1 cellular context compared by ENCODE assay signal in genomic region chr19:42295831-42296525, GRCh38.
TF ChIP-seq lines count a peak whose summit lies in the region.

No MANE protein-coding gene starts in this region.

TF ChIP-seq in HepG2, 621 proteins besides CTCF, POLR2A, EP300 and RAD21 (continued from another document and continues in another):
- TF ChIP-seq HINFP (CRISPR knock-in tag; IDR thresholded peaks at IDR 0.05; ENCODE audit: low read depth) (no peak), TMF1 (CRISPR knock-in tag; IDR thresholded peaks at IDR 0.05; ENCODE audit: low read depth) (no peak), ZNF841 (CRISPR knock-in tag; IDR thresholded peaks at IDR 0.05; ENCODE audit: borderline replicate concordance) (no peak), ZNF784 (CRISPR knock-in tag; IDR thresholded peaks at IDR 0.05; ENCODE audit: borderline replicate concordance) (peak; percentile 88; the same call in 1 of the 2 replicates), ZFYVE20 (CRISPR knock-in tag; IDR thresholded peaks at IDR 0.05; ENCODE audit: borderline replicate concordance, low read depth) (no peak), YEATS4 (CRISPR knock-in tag; IDR thresholded peaks at IDR 0.05; ENCODE audit: borderline replicate concordance) (no peak), E2F1 (CRISPR knock-in tag; IDR thresholded peaks at IDR 0.05) (no peak), RERE (CRISPR knock-in tag; IDR thresholded peaks at IDR 0.05; ENCODE audit: low read depth) (no peak), SNAI1 (CRISPR knock-in tag; IDR thresholded peaks at IDR 0.05; ENCODE audit: borderline replicate concordance) (no peak), MXI1 (IDR thresholded peaks at IDR 0.05; ENCODE audit: borderline replicate concordance, low read depth, low read length) (peak; percentile 23; the same call in 1 of the 3 replicates), HMGXB4 (CRISPR knock-in tag; IDR thresholded peaks at IDR 0.05; ENCODE audit: borderline replicate concordance in 1 of 2, low read depth in 1 of 2) (peak in 1 of 2 experiments; percentile 75; a peak in 2 of 4 replicates), ZNF207 (IDR thresholded peaks at IDR 0.05; ENCODE audit: borderline replicate concordance) (no peak), SMAD9 (CRISPR knock-in tag; IDR thresholded peaks at IDR 0.05) (no peak), ZNF772 (CRISPR knock-in tag; IDR thresholded peaks at IDR 0.05) (no peak), ZNF646 (CRISPR knock-in tag; IDR thresholded peaks at IDR 0.05) (no peak), ZBTB14 (CRISPR knock-in tag; IDR thresholded peaks at IDR 0.05) (no peak), ZFX (CRISPR knock-in tag; IDR thresholded peaks at IDR 0.05; ENCODE audit: low read depth) (no peak; the same call in 1 of the 2 replicates), ARID4A (CRISPR knock-in tag; IDR thresholded peaks at IDR 0.05; ENCODE audit: borderline replicate concordance) (peak; percentile 39; the same call in 1 of the 2 replicates), ZNF136 (CRISPR knock-in tag; IDR thresholded peaks at IDR 0.05; ENCODE audit: low read depth) (no peak), AKAP8 (CRISPR knock-in tag; IDR thresholded peaks at IDR 0.05) (peak; percentile 94), TARDBP (CRISPR knock-in tag; IDR thresholded peaks at IDR 0.05) (peak; percentile 55; the same call in 1 of the 2 replicates), TRAFD1 (CRISPR knock-in tag; IDR thresholded peaks at IDR 0.05; ENCODE audit: borderline replicate concordance) (0 out of 2 replicates have a peak, but pooled peaks have one; percentile 24)
